1 cellular context compared by ENCODE assay signal in the genomic region with DNA sequence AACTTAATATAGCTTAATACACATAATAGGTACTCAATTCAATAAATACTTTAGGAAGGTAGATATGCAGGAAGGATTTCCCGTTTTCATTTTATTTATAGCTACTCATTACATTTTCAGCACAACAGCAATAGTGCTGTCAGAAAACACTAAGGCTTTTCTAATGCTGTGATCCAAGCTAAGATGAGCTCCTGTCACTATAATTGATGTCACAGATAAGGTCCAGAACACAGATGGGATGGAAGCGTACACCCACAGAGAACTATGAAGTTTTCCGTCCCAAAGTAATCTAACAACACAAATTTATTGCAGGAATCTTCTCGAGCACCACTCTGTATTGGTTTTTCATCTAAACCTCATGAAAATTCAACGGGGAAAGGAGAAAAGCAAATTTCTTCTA.
TF ChIP-seq lines count a peak whose summit lies in the region.

No MANE protein-coding gene starts in this region.

TF ChIP-seq in GM23338, 12 proteins besides CTCF, POLR2A, EP300 and RAD21:
- TF ChIP-seq, protein P1, sequence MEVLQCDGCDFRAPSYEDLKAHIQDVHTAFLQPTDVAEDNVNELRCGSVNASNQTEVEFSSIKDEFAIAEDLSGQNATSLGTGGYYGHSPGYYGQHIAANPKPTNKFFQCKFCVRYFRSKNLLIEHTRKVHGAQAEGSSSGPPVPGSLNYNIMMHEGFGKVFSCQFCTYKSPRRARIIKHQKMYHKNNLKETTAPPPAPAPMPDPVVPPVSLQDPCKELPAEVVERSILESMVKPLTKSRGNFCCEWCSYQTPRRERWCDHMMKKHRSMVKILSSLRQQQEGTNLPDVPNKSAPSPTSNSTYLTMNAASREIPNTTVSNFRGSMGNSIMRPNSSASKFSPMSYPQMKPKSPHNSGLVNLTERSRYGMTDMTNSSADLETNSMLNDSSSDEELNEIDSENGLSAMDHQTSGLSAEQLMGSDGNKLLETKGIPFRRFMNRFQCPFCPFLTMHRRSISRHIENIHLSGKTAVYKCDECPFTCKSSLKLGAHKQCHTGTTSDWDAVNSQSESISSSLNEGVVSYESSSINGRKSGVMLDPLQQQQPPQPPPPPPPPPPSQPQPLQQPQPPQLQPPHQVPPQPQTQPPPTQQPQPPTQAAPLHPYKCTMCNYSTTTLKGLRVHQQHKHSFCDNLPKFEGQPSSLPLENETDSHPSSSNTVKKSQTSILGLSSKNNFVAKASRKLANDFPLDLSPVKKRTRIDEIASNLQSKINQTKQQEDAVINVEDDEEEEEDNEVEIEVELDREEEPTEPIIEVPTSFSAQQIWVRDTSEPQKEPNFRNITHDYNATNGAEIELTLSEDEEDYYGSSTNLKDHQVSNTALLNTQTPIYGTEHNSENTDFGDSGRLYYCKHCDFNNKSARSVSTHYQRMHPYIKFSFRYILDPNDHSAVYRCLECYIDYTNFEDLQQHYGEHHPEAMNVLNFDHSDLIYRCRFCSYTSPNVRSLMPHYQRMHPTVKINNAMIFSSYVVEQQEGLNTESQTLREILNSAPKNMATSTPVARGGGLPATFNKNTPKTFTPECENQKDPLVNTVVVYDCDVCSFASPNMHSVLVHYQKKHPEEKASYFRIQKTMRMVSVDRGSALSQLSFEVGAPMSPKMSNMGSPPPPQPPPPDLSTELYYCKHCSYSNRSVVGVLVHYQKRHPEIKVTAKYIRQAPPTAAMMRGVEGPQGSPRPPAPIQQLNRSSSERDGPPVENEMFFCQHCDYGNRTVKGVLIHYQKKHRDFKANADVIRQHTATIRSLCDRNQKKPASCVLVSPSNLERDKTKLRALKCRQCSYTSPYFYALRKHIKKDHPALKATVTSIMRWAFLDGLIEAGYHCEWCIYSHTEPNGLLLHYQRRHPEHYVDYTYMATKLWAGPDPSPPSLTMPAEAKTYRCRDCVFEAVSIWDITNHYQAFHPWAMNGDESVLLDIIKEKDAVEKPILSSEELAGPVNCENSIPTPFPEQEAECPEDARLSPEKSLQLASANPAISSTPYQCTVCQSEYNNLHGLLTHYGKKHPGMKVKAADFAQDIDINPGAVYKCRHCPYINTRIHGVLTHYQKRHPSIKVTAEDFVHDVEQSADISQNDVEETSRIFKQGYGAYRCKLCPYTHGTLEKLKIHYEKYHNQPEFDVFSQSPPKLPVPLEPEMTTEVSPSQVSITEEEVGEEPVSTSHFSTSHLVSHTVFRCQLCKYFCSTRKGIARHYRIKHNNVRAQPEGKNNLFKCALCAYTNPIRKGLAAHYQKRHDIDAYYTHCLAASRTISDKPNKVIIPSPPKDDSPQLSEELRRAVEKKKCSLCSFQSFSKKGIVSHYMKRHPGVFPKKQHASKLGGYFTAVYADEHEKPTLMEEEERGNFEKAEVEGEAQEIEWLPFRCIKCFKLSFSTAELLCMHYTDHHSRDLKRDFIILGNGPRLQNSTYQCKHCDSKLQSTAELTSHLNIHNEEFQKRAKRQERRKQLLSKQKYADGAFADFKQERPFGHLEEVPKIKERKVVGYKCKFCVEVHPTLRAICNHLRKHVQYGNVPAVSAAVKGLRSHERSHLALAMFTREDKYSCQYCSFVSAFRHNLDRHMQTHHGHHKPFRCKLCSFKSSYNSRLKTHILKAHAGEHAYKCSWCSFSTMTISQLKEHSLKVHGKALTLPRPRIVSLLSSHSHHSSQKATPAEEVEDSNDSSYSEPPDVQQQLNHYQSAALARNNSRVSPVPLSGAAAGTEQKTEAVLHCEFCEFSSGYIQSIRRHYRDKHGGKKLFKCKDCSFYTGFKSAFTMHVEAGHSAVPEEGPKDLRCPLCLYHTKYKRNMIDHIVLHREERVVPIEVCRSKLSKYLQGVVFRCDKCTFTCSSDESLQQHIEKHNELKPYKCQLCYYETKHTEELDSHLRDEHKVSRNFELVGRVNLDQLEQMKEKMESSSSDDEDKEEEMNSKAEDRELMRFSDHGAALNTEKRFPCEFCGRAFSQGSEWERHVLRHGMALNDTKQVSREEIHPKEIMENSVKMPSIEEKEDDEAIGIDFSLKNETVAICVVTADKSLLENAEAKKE (CRISPR knock-in tag; IDR thresholded peaks at IDR 0.05) = no peak
- TF ChIP-seq NANOG (IDR thresholded peaks at IDR 0.05; ENCODE audit: borderline replicate concordance) (no peak), STAT1 (IDR thresholded peaks at IDR 0.05; ENCODE audit: unreplicated experiment) (no peak), ZNF331 (CRISPR knock-in tag; IDR thresholded peaks at IDR 0.05; ENCODE audit: low read depth) (no peak), JUNB (IDR thresholded peaks at IDR 0.05; ENCODE audit: unreplicated experiment) (no peak), EZH2phosphoT487 (IDR thresholded peaks at IDR 0.05; ENCODE audit: unreplicated experiment) (no peak), CREB1 (CRISPR knock-in tag; IDR thresholded peaks at IDR 0.05; ENCODE audit: low read depth) (no peak), EZH2 (IDR thresholded peaks at IDR 0.05; ENCODE audit: low read depth, unreplicated experiment) (no peak), POLR2AphosphoS5 (IDR thresholded peaks at IDR 0.05; ENCODE audit: low read depth) (no peak), ZNF114 (CRISPR knock-in tag; IDR thresholded peaks at IDR 0.05) (no peak)
- TF ChIP-seq, protein P2, sequence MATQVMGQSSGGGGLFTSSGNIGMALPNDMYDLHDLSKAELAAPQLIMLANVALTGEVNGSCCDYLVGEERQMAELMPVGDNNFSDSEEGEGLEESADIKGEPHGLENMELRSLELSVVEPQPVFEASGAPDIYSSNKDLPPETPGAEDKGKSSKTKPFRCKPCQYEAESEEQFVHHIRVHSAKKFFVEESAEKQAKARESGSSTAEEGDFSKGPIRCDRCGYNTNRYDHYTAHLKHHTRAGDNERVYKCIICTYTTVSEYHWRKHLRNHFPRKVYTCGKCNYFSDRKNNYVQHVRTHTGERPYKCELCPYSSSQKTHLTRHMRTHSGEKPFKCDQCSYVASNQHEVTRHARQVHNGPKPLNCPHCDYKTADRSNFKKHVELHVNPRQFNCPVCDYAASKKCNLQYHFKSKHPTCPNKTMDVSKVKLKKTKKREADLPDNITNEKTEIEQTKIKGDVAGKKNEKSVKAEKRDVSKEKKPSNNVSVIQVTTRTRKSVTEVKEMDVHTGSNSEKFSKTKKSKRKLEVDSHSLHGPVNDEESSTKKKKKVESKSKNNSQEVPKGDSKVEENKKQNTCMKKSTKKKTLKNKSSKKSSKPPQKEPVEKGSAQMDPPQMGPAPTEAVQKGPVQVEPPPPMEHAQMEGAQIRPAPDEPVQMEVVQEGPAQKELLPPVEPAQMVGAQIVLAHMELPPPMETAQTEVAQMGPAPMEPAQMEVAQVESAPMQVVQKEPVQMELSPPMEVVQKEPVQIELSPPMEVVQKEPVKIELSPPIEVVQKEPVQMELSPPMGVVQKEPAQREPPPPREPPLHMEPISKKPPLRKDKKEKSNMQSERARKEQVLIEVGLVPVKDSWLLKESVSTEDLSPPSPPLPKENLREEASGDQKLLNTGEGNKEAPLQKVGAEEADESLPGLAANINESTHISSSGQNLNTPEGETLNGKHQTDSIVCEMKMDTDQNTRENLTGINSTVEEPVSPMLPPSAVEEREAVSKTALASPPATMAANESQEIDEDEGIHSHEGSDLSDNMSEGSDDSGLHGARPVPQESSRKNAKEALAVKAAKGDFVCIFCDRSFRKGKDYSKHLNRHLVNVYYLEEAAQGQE (IDR thresholded peaks at IDR 0.05; ENCODE audit: unreplicated experiment) = no peak
- TF ChIP-seq, protein P3, sequence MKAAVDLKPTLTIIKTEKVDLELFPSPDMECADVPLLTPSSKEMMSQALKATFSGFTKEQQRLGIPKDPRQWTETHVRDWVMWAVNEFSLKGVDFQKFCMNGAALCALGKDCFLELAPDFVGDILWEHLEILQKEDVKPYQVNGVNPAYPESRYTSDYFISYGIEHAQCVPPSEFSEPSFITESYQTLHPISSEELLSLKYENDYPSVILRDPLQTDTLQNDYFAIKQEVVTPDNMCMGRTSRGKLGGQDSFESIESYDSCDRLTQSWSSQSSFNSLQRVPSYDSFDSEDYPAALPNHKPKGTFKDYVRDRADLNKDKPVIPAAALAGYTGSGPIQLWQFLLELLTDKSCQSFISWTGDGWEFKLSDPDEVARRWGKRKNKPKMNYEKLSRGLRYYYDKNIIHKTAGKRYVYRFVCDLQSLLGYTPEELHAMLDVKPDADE (IDR thresholded peaks at IDR 0.05) = no peak
